Comparison of ENCODE assay signal across 29 cellular contexts in genomic region chr10:98272245-98272644, GRCh38. TPM values are rescaled to one million over a fixed set of nuclear protein-coding genes. Genes with fewer than 3 reads are reported as not detected.
"Had no signal": no experiment of that assay in that cellular context is flagged by ENCODE, and none has a peak within 500 bp of the region (broad histone marks: within the 10 kb centered on the region; RNA-seq: fewer than 3 reads in every experiment).

No MANE protein-coding gene starts in this region.

- H3K36me3 ChIP-seq: adrenal gland, gastroesophageal sphincter, ovary, right lobe of liver, stomach, tibial artery, upper lobe of right lung had no signal

- H3K4me3 ChIP-seq: adrenal gland, body of pancreas, coronary artery, dorsolateral prefrontal cortex, gastroesophageal sphincter, ovary, right lobe of liver, stomach, tibial artery, upper lobe of right lung had no signal

- FAIRE-seq: endothelial cell of umbilical vein, kidney, small intestine had no signal

- H3K9me3 ChIP-seq: adrenal gland, body of pancreas, gastroesophageal sphincter, ovary, right lobe of liver, stomach, tibial artery, upper lobe of right lung had no signal

- ATAC-seq: activated CD4-positive, alpha-beta T cell treated with anti-CD3 and anti-CD28 coated beads for 36 hours; activated CD8-positive, alpha-beta T cell treated with anti-CD3 and anti-CD28 coated beads, Interleukin-2, amount 10 ng/mL, durations not matched to agents 7 days and 5 days; body of pancreas; effector memory CD8-positive, alpha-beta T cell; gastroesophageal sphincter; left colon; right lobe of liver; stimulated activated memory B cell treated with anti-CD40 and anti-IgM and Interleukin-4, amounts not matched to agents 10 μg/mL and 1 μg/mL and 100 μg/mL, for 72 hours; T-cell; upper lobe of right lung had no signal

- H3K27me3 ChIP-seq: adrenal gland, body of pancreas, gastroesophageal sphincter, ovary, right lobe of liver, tibial artery, upper lobe of right lung had no signal

- H3K27ac ChIP-seq: adrenal gland, body of pancreas, coronary artery, dorsolateral prefrontal cortex, gastroesophageal sphincter, ovary, right lobe of liver, stomach, tibial artery, upper lobe of right lung had no signal

- DNase-seq: activated B cell treated with CpG ODN at 0.5 μM for 24 hours; activated CD4-positive, alpha-beta T cell treated with anti-CD3 and anti-CD28 coated beads for 36 hours; activated CD8-positive, alpha-beta T cell treated with anti-CD3 and anti-CD28 coated beads, Interleukin-2, amount 10 ng/mL, durations not matched to agents 7 days and 5 days; activated effector memory CD4-positive, alpha-beta T cell treated with Interleukin-2 at 50 U/mL for 16 hours; activated naive CD4-positive, alpha-beta T cell treated with anti-CD3 and anti-CD28 coated beads for 36 hours; activated naive CD8-positive, alpha-beta T cell treated with anti-CD3 and anti-CD28 coated beads for 36 hours; body of pancreas; cerebellar nuclear complex; effector memory CD8-positive, alpha-beta T cell; hippocampal formation; kidney; left colon; ovary; small intestine; stimulated activated CD4-positive, alpha-beta T cell treated with anti-CD3 and anti-CD28 coated beads, Interleukin-1b, Interleukin-23, amount 100 ng/mL, for 48 hours; stimulated activated CD4-positive, alpha-beta T cell treated with anti-CD3 and anti-CD28 coated beads, Interleukin-4, amount 100 ng/mL, for 4 hours; stimulated activated CD8-positive, alpha-beta memory T cell treated with anti-CD3 and anti-CD28 coated beads, Interleukin-4, amount 100 ng/mL, for 48 hours; stomach; T-cell; upper lobe of right lung had no signal

RNA-seq across cellular contexts. Expression of gene LOXL4, which starts 4.3 kb away (rescaled TPM):
- total RNA-seq: activated B cell treated with CpG ODN at 0.5 μM for 24 hours; activated CD4-positive, alpha-beta T cell treated with anti-CD3 and anti-CD28 coated beads for 36 hours; activated CD8-positive, alpha-beta T cell treated with anti-CD3 and anti-CD28 coated beads, Interleukin-2, amount 10 ng/mL, durations not matched to agents 7 days and 5 days; activated naive CD4-positive, alpha-beta T cell treated with anti-CD3 and anti-CD28 coated beads for 36 hours; activated naive CD8-positive, alpha-beta T cell treated with anti-CD3 and anti-CD28 coated beads for 36 hours; T-helper 2 cell treated with Interferon-gamma antibody and Interleukin-4, amounts not matched to agents 100 ng/mL and 5 ng/mL, for 36 hours had no signal
